ENCODE assay signal across 19 cellular contexts in the genomic region with DNA sequence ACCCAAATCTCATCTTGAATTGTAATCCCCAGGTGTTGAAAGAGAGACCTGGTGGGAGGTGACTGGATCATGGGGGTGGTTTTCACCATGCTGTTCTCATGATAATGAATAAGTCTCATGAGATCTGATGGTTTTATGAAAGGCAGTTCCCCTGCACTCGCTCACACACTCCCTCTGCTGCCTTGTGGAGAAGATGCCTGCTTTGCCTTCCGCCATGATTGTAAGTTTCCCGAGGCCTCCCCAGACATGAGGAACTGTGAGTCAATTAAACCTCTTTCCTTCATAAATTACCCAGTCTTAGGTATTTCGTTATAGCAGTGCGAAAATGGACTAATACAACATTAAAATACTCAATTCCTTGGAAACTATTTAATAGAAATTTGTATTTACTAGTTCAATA.
DNase-seq lines count a peak whose midpoint lies in the region; ATAC-seq and TF ChIP-seq lines count a peak whose summit lies in the region.
"Had no signal": no experiment of that assay in that cellular context is flagged by ENCODE, and none has a peak within 500 bp of the region (broad histone marks: within the 10 kb centered on the region; RNA-seq: fewer than 3 reads in every experiment).

No MANE protein-coding gene starts in this region.

- H3K79me2 ChIP-seq in H9 (ENCODE audit: insufficient read depth, low read length): no peaks in the 10 kb centered on the region

- no peak overlapping the region for H2BK15ac ChIP-seq in H9 (ENCODE audit: low read depth, low read length)

- H3K23me2 ChIP-seq in H9 (ENCODE audit: insufficient read length, low read depth, low read length, poor library complexity, severe bottlenecking): no peaks in the 10 kb centered on the region

- H3K4me1 ChIP-seq in BE2C: no peaks in the 10 kb centered on the region
- H3K4me1 ChIP-seq in H9 (ENCODE audit: insufficient read depth, low read length): no peaks in the 10 kb centered on the region
- no peaks in the 10 kb centered on the region for H3K4me1 ChIP-seq in foreskin keratinocyte

- no peaks in the 10 kb centered on the region for H3K36me3 ChIP-seq in BE2C

- H3K23ac ChIP-seq in H9 (ENCODE audit: insufficient read length, low read depth, low read length): no peak overlapping the region

- 0 out of 7 replicates have a peak overlapping the region, but pooled peaks of 1 of the 3 experiments have one; percentile 11 for H3K27ac Mint-ChIP-seq in H9

- H4K5ac ChIP-seq in H9 (ENCODE audit: insufficient read length, low read depth, low read length): no peak overlapping the region

- no peak overlapping the region for H3K56ac ChIP-seq in H9 (ENCODE audit: insufficient read length, low read depth, low read length)

- H3K4me2 ChIP-seq in H9 (ENCODE audit: insufficient read depth, insufficient read length, low read length): no peak overlapping the region
- H3K4me2 ChIP-seq: SK-N-SH had no signal

- H3K27me3 Mint-ChIP-seq in H9 (ENCODE audit: low read depth): no peaks in the 10 kb centered on the region

- H2AK5ac ChIP-seq in H9 (ENCODE audit: insufficient read length, low read length): no peak overlapping the region

- H3K4ac ChIP-seq in H9 (ENCODE audit: low read depth, low read length): no peak overlapping the region

- DNase-seq in BE2C: no peak
- DNase-seq in H9: no peak
- peak; percentile 2 for DNase-seq in OCI-M1 (lab: John Stamatoyannopoulos, UW)
- DNase-seq in foreskin keratinocyte: no peak
- no peak for DNase-seq in HuH-7 (ENCODE audit: low spot score)
- no peak for DNase-seq in stimulated activated CD4-positive, alpha-beta T cell treated with anti-CD3 and anti-CD28 coated beads, Interleukin-2, amount 100 ng/mL, for 24 hours
- no peak for DNase-seq in G401 (ENCODE audit: low spot score)
- DNase-seq: C1 segment of cervical spinal cord, DND-41, GF-D8, IMR-90, NCI-H1048, NCI-H146, NCI-H2081 treated with DMSO at 0.1 percent for 48 hours, NCI-H446 treated with DMSO at 0.1 percent for 48 hours, NCI-H774, PC-3, SK-N-SH had no signal

- H2BK12ac ChIP-seq in H9 (ENCODE audit: insufficient read length, low read depth, low read length): no peak overlapping the region

- peaks cover 4% of the 10 kb centered on the region in 2 experiments; a peak in 4 of 5 replicates for H3K9me3 Mint-ChIP-seq in H9

- no peak overlapping the region for H2BK120ac ChIP-seq in H9 (ENCODE audit: low read depth, low read length, poor library complexity, severe bottlenecking)

- H2BK20ac ChIP-seq in H9 (ENCODE audit: low read depth, low read length, poor library complexity, severe bottlenecking): no peak overlapping the region

- TF ChIP-seq CTCF in BE2C (IDR thresholded peaks at IDR 0.05; ENCODE audit: low read depth, low read length) (peak; percentile 32; the same call in 1 of the 2 replicates), H9 (conservative IDR thresholded peaks at IDR 0.05) (peak; percentile 57), foreskin keratinocyte (conservative IDR thresholded peaks at IDR 0.05) (peak; percentile 26)

- no peak overlapping the region for H3K9ac ChIP-seq in H9 (ENCODE audit: extremely low read depth, insufficient read length, low read length)
- H3K9ac ChIP-seq: SK-N-SH had no signal

- H3K36me3 Mint-ChIP-seq in H9 (ENCODE audit: insufficient read depth in 1 of 3, low read depth in 3 of 3): peaks cover 0 to 6% (median 2%) of the 10 kb centered on the region in 3 experiments; a peak in 2 of 7 replicates

- H3K4me1 Mint-ChIP-seq in H9: peaks cover 16 to 17% of the 10 kb centered on the region in 2 experiments

- no peak overlapping the region for H3K4me3 Mint-ChIP-seq in H9

- H3K9me3 ChIP-seq in BE2C (no peaks in the 10 kb centered on the region), H9 (ENCODE audit: control insufficient read depth, low read depth, low read length) (no peaks in the 10 kb centered on the region)
- H3K9me3 ChIP-seq: SK-N-SH had no signal

- in situ Hi-C loops in G401 (cut with HindIII; ENCODE audit: low sequenced_read_pairs): no loop called here

- no peaks in the 10 kb centered on the region for H3K27me3 ChIP-seq in BE2C
- H3K27me3 ChIP-seq in H9 (ENCODE audit: insufficient read depth, low read length): no peaks in the 10 kb centered on the region
- H3K27me3 ChIP-seq in foreskin keratinocyte: peaks cover 2% of the 10 kb centered on the region

- H4K20me1 ChIP-seq in H9 (ENCODE audit: control insufficient read depth, insufficient read depth, insufficient read length): no peaks in the 10 kb centered on the region

- H4K91ac ChIP-seq in H9 (ENCODE audit: insufficient read length, low read depth, low read length): no peak overlapping the region

- H3K79me1 ChIP-seq in H9 (ENCODE audit: insufficient read depth, low read depth, low read length, poor library complexity, severe bottlenecking): no peaks in the 10 kb centered on the region

- H2AFZ ChIP-seq in H9 (ENCODE audit: low read length): no peak overlapping the region

- no CpG with 5 or more reads among the region's 5 CpGs for WGBS in H9 (ENCODE audit: extremely low coverage, insufficient read length, low lambda C conversion rate)

- no peak overlapping the region for H4K8ac ChIP-seq in H9 (replicated peaks; ENCODE audit: insufficient read length, low read depth, low read length)

- H3K27ac ChIP-seq in H9 (ENCODE audit: insufficient read length, low read depth, low read length) (no peak overlapping the region), foreskin keratinocyte (no peak overlapping the region)

- H2BK5ac ChIP-seq in H9 (ENCODE audit: insufficient read length, low read length): no peak overlapping the region

- no peak overlapping the region for H3K14ac ChIP-seq in H9 (ENCODE audit: insufficient read depth, low read length)

- no peak overlapping the region for H3K4me3 ChIP-seq in BE2C (ENCODE audit: low read depth, low read length)

- H3K18ac ChIP-seq in H9 (ENCODE audit: insufficient read length, low read depth, low read length): no peak overlapping the region

- no peak for ATAC-seq in foreskin keratinocyte
- ATAC-seq: HCT116, PC-3 had no signal

- no peak overlapping the region for H3T11ph ChIP-seq in H9 (ENCODE audit: low read length)
